In genomic region chr2:63588385-63589147, GRCh38 we compare ENCODE assay signal across 8 cellular contexts. TPM values are rescaled to one million over a fixed set of nuclear protein-coding genes. Genes with fewer than 3 reads are reported as not detected.
DNase-seq lines count a peak whose midpoint lies in the region; ATAC-seq, FAIRE-seq and TF ChIP-seq lines count a peak whose summit lies in the region.

TSS of gene MDH1 (plus strand) at chr2:63588963. CDS start at chr2:63589044, 81 bp downstream.
TSS of gene WDPCP (minus strand) at chr2:63588477. CDS start at chr2:63588271, 206 bp downstream.

- no peak for TF ChIP-seq CTCF in RWPE1 (conservative IDR thresholded peaks at IDR 0.05; ENCODE audit: low read depth)

- H3K36me3 Mint-ChIP-seq in naive thymus-derived CD8-positive, alpha-beta T cell = peaks cover 0 to 17% (median 3%) of the 10 kb centered on the region in 3 donors
- H3K36me3 Mint-ChIP-seq in stimulated activated naive B cell treated with anti-CD40 and anti-IgM and Interleukin-4, amounts not matched to agents 10 μg/mL and 1 μg/mL and 100 μg/mL, for 72 hours = peaks cover 6 to 9% of the 10 kb centered on the region in 2 donors

- H3K27ac Mint-ChIP-seq in naive thymus-derived CD8-positive, alpha-beta T cell = peak within 1 kb of the TSS; percentile 93 to 99 (median 96)
- peak within 1 kb of the TSS; percentile 93 for H3K27ac Mint-ChIP-seq in stimulated activated naive B cell treated with anti-CD40 and anti-IgM and Interleukin-4, amounts not matched to agents 10 μg/mL and 1 μg/mL and 100 μg/mL, for 72 hours

- POLR2A ChIA-PET in RWPE1 (lab: Yijun Ruan, JAX; ENCODE audit: low non-redundant PET) = interaction anchor here (0.8 kb wide), 1 partner anchor 12 kb away, joined by 6 read pairs; no protein-coding TSS in a partner anchor
- POLR2A ChIA-PET in naive thymus-derived CD8-positive, alpha-beta T cell (lab: Charles Lee) = interaction anchor here (0.6 to 1.8 kb wide), 11 partner anchors 10 to 1824 kb away, joined by 3 to 23 read pairs (median 4); partner anchors contain the start of genes ACTR2, RAB1A and UGP2

- peak; percentile 99 for DNase-seq in ELF-1 (ENCODE audit: low read depth, low spot score)
- peak; percentile 60 for DNase-seq in H54 (ENCODE audit: insufficient read length, low spot score)
- peak; percentile 98 for DNase-seq in LoVo (ENCODE audit: low spot score)
- DNase-seq in RWPE1 (ENCODE audit: low spot score) = peak; percentile 92
- DNase-seq in activated T-helper 9 cell treated with anti-CD3 and anti-CD28 coated beads, Interleukin-2, amount 50 U/mL, for 16 hours (ENCODE audit: low read depth) = peak; percentile 91
- DNase-seq in fibroblast of peridontal ligament (ENCODE audit: extremely low read depth) = peak; percentile 99
- peak; percentile 77 to 98 (median 94) for DNase-seq in naive thymus-derived CD8-positive, alpha-beta T cell
- DNase-seq in stimulated activated naive B cell treated with anti-CD40 and anti-IgM and Interleukin-4, amounts not matched to agents 10 μg/mL and 1 μg/mL and 100 μg/mL, for 72 hours = peak; percentile 96

- H3K27ac ChIP-seq in RWPE1 = peak within 1 kb of the TSS; percentile 88

- CTCF ChIA-PET in RWPE1 (lab: Yijun Ruan, JAX) = interaction anchor here (0.6 to 0.8 kb wide), 3 partner anchors 45 to 270 kb away, joined by 3 to 4 read pairs (median 3); no protein-coding TSS in a partner anchor

- H3K27me3 Mint-ChIP-seq in naive thymus-derived CD8-positive, alpha-beta T cell = no peaks in the 10 kb centered on the region
- H3K27me3 Mint-ChIP-seq in stimulated activated naive B cell treated with anti-CD40 and anti-IgM and Interleukin-4, amounts not matched to agents 10 μg/mL and 1 μg/mL and 100 μg/mL, for 72 hours = no peaks in the 10 kb centered on the region

- peak; percentile 88 for ATAC-seq in naive thymus-derived CD8-positive, alpha-beta T cell
- ATAC-seq in stimulated activated naive B cell treated with anti-CD40 and anti-IgM and Interleukin-4, amounts not matched to agents 10 μg/mL and 1 μg/mL and 100 μg/mL, for 72 hours (replicated peaks) = peak; percentile 92 to 93

- TF ChIP-seq POLR2A in H54 (IDR thresholded peaks at IDR 0.05; ENCODE audit: low read depth, low read length) = peak; percentile 70

- H3K9me3 Mint-ChIP-seq in naive thymus-derived CD8-positive, alpha-beta T cell = no peaks in the 10 kb centered on the region
- H3K9me3 Mint-ChIP-seq in stimulated activated naive B cell treated with anti-CD40 and anti-IgM and Interleukin-4, amounts not matched to agents 10 μg/mL and 1 μg/mL and 100 μg/mL, for 72 hours = no peaks in the 10 kb centered on the region

- peak; percentile 98 for FAIRE-seq in H54 (lab: Jason Lieb, UNC)

- H3K4me3 Mint-ChIP-seq in naive thymus-derived CD8-positive, alpha-beta T cell = peak within 1 kb of the TSS; percentile 91 to 98 (median 94)
- peak within 1 kb of the TSS; percentile 95 to 97 for H3K4me3 Mint-ChIP-seq in stimulated activated naive B cell treated with anti-CD40 and anti-IgM and Interleukin-4, amounts not matched to agents 10 μg/mL and 1 μg/mL and 100 μg/mL, for 72 hours

- peaks cover 22 to 53% (median 47%) of the 10 kb centered on the region in 4 donors for H3K4me1 Mint-ChIP-seq in naive thymus-derived CD8-positive, alpha-beta T cell
- peaks cover 16 to 32% of the 10 kb centered on the region in 2 donors for H3K4me1 Mint-ChIP-seq in stimulated activated naive B cell treated with anti-CD40 and anti-IgM and Interleukin-4, amounts not matched to agents 10 μg/mL and 1 μg/mL and 100 μg/mL, for 72 hours

RNA-seq across cellular contexts. Expression of gene MDH1, which starts in this region (rescaled TPM):
- 100 to 1,000 TPM; 106 TPM for total RNA-seq in naive thymus-derived CD8-positive, alpha-beta T cell
- polyA plus RNA-seq in naive thymus-derived CD8-positive, alpha-beta T cell = 100 to 1,000 TPM; 242 to 284 (median 249) TPM

RNA-seq across cellular contexts. Expression of gene WDPCP, which starts in this region (rescaled TPM):
- 10 to 100 TPM; 12.9 to 14.7 TPM for total RNA-seq in naive thymus-derived CD8-positive, alpha-beta T cell
- 1 to 10 TPM; 3.5 to 7.9 (median 5.8) TPM for polyA plus RNA-seq in naive thymus-derived CD8-positive, alpha-beta T cell

Comparison
In these comparisons a context has a peak if more than half of its experiments do, and no peak if none do; other contexts are left out.
1. Peak in every context shown above with its lines: DNase-seq, ATAC-seq and H3K27ac ChIP-seq.